In the genomic region with DNA sequence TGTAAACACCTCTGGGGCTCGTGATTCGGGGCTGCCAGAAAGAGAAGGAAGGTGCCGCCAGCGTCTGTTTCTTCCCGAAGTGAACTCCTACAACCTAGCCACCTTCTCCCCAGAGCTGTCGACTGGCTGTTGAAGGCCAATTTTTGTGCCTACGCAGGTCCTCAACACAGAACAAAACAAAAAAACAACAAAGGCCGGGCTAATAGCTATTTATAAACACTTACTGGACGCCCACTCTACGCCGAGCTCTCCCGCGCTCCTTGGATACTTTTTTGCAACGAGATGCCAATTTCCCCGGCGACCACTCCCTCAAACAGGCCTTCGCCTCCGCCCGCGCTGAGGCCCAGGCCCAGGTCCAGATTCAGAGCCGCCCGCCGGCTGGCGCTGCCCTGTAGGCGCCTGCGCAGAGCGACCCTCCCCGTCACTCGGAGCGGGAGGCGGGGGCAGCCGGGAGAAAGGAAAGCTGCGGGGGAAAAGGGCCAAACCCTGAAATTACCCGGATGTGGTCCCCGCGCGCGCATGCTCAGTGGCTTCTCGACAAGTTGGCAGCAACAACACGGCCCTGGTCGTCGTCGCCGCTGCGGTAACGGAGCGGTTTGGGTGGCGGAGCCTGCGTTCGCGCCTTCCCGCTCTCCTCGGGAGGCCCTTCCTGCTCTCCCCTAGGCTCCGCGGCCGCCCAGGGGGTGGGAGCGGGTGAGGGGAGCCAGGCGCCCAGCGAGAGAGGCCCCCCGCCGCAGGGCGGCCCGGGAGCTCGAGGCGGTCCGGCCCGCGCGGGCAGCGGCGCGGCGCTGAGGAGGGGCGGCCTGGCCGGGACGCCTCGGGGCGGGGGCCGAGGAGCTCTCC, we compare ENCODE assay signal across 1 cellular context.
A peak's percentile ranks its signal among the peaks of the same experiment; 100 is the strongest.
TF ChIP-seq lines count a peak whose summit lies in the region.

A gene (plus strand): TSS at position 520 of the 843 bp plus-strand sequence. CDS start 16,834 bp downstream, outside the sequence.

TF ChIP-seq in HepG2, 621 proteins besides CTCF, POLR2A, EP300 and RAD21 (continued from another document and continues in another):
- TF ChIP-seq HNF4G (IDR thresholded peaks at IDR 0.05; ENCODE audit: borderline replicate concordance, low read depth, low read length): no peak
- TF ChIP-seq HNF4G (CRISPR knock-in tag; IDR thresholded peaks at IDR 0.05; ENCODE audit: borderline replicate concordance, low read depth): peak; percentile 57; the same call in 1 of the 2 replicates
- peak; percentile 22 for TF ChIP-seq ASH2L (IDR thresholded peaks at IDR 0.05; ENCODE audit: insufficient read length, low read depth, low read length)
- peak; percentile 58 for TF ChIP-seq CBX5 (CRISPR knock-in tag; IDR thresholded peaks at IDR 0.05; ENCODE audit: borderline replicate concordance)
- no peak for TF ChIP-seq ZBTB8A (CRISPR knock-in tag; IDR thresholded peaks at IDR 0.05; ENCODE audit: borderline replicate concordance, low read depth)
- TF ChIP-seq NR2F2 (IDR thresholded peaks at IDR 0.05; ENCODE audit: borderline replicate concordance, low read depth): no peak
- TF ChIP-seq, protein P1, sequence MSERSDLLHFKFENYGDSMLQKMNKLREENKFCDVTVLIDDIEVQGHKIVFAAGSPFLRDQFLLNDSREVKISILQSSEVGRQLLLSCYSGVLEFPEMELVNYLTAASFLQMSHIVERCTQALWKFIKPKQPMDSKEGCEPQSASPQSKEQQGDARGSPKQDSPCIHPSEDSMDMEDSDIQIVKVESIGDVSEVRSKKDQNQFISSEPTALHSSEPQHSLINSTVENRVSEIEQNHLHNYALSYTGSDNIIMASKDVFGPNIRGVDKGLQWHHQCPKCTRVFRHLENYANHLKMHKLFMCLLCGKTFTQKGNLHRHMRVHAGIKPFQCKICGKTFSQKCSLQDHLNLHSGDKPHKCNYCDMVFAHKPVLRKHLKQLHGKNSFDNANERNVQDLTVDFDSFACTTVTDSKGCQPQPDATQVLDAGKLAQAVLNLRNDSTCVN (CRISPR knock-in tag; IDR thresholded peaks at IDR 0.05; ENCODE audit: borderline replicate concordance): no peak
- TF ChIP-seq ZNF879 (CRISPR knock-in tag; IDR thresholded peaks at IDR 0.05): no peak
- TF ChIP-seq CHCHD3 (CRISPR knock-in tag; IDR thresholded peaks at IDR 0.05): no peak
- TF ChIP-seq, protein P2, sequence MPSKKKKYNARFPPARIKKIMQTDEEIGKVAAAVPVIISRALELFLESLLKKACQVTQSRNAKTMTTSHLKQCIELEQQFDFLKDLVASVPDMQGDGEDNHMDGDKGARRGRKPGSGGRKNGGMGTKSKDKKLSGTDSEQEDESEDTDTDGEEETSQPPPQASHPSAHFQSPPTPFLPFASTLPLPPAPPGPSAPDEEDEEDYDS (CRISPR knock-in tag; IDR thresholded peaks at IDR 0.05): peak; percentile 71
- TF ChIP-seq ZNF121 (CRISPR knock-in tag; IDR thresholded peaks at IDR 0.05): no peak
- TF ChIP-seq SOX5 (CRISPR knock-in tag; IDR thresholded peaks at IDR 0.05; ENCODE audit: borderline replicate concordance): 0 out of 2 replicates have a peak, but pooled peaks have one; percentile 5
- TF ChIP-seq, protein P3, sequence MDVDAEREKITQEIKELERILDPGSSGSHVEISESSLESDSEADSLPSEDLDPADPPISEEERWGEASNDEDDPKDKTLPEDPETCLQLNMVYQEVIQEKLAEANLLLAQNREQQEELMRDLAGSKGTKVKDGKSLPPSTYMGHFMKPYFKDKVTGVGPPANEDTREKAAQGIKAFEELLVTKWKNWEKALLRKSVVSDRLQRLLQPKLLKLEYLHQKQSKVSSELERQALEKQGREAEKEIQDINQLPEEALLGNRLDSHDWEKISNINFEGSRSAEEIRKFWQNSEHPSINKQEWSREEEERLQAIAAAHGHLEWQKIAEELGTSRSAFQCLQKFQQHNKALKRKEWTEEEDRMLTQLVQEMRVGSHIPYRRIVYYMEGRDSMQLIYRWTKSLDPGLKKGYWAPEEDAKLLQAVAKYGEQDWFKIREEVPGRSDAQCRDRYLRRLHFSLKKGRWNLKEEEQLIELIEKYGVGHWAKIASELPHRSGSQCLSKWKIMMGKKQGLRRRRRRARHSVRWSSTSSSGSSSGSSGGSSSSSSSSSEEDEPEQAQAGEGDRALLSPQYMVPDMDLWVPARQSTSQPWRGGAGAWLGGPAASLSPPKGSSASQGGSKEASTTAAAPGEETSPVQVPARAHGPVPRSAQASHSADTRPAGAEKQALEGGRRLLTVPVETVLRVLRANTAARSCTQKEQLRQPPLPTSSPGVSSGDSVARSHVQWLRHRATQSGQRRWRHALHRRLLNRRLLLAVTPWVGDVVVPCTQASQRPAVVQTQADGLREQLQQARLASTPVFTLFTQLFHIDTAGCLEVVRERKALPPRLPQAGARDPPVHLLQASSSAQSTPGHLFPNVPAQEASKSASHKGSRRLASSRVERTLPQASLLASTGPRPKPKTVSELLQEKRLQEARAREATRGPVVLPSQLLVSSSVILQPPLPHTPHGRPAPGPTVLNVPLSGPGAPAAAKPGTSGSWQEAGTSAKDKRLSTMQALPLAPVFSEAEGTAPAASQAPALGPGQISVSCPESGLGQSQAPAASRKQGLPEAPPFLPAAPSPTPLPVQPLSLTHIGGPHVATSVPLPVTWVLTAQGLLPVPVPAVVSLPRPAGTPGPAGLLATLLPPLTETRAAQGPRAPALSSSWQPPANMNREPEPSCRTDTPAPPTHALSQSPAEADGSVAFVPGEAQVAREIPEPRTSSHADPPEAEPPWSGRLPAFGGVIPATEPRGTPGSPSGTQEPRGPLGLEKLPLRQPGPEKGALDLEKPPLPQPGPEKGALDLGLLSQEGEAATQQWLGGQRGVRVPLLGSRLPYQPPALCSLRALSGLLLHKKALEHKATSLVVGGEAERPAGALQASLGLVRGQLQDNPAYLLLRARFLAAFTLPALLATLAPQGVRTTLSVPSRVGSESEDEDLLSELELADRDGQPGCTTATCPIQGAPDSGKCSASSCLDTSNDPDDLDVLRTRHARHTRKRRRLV (CRISPR knock-in tag; IDR thresholded peaks at IDR 0.05): 0 out of 2 replicates have a peak, but pooled peaks have one; percentile 58
- no peak for TF ChIP-seq ZNF510 (CRISPR knock-in tag; IDR thresholded peaks at IDR 0.05; ENCODE audit: low read depth)
- 0 out of 2 replicates have a peak, but pooled peaks have one; percentile 16 for TF ChIP-seq MEF2D (CRISPR knock-in tag; IDR thresholded peaks at IDR 0.05)
- TF ChIP-seq, protein P4, sequence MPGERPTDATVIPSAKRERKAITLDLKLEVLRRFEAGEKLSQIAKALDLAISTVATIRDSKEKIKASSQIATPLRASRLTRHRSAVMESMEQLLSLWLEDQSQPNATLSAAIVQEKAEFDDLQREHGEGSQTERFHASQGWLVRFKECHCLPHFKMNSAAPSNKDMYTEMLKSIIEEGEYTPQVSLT (CRISPR knock-in tag; IDR thresholded peaks at IDR 0.05; ENCODE audit: borderline replicate concordance, low read depth): no peak
- no peak for TF ChIP-seq ZNF530 (CRISPR knock-in tag; IDR thresholded peaks at IDR 0.05; ENCODE audit: low read depth)
- TF ChIP-seq HOXA7 (CRISPR knock-in tag; IDR thresholded peaks at IDR 0.05): no peak
- TF ChIP-seq LCORL (IDR thresholded peaks at IDR 0.05): no peak
- peak; percentile 46; the same call in 1 of the 2 replicates for TF ChIP-seq LCORL (CRISPR knock-in tag; IDR thresholded peaks at IDR 0.05)
- TF ChIP-seq ADNP (CRISPR knock-in tag; IDR thresholded peaks at IDR 0.05): no peak
- TF ChIP-seq ARNT (IDR thresholded peaks at IDR 0.05): no peak
- no peak for TF ChIP-seq SIN3A (IDR thresholded peaks at IDR 0.05; ENCODE audit: borderline replicate concordance, low read depth, low read length)
- TF ChIP-seq, protein P5, sequence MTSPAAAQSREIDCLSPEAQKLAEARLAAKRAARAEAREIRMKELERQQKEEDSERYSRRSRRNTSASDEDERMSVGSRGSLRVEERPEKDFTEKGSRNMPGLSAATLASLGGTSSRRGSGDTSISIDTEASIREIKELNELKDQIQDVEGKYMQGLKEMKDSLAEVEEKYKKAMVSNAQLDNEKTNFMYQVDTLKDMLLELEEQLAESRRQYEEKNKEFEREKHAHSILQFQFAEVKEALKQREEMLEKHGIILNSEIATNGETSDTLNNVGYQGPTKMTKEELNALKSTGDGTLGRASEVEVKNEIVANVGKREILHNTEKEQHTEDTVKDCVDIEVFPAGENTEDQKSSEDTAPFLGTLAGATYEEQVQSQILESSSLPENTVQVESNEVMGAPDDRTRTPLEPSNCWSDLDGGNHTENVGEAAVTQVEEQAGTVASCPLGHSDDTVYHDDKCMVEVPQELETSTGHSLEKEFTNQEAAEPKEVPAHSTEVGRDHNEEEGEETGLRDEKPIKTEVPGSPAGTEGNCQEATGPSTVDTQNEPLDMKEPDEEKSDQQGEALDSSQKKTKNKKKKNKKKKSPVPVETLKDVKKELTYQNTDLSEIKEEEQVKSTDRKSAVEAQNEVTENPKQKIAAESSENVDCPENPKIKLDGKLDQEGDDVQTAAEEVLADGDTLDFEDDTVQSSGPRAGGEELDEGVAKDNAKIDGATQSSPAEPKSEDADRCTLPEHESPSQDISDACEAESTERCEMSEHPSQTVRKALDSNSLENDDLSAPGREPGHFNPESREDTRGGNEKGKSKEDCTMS (CRISPR knock-in tag; conservative IDR thresholded peaks at IDR 0.05): no peak
- TF ChIP-seq, protein P6, sequence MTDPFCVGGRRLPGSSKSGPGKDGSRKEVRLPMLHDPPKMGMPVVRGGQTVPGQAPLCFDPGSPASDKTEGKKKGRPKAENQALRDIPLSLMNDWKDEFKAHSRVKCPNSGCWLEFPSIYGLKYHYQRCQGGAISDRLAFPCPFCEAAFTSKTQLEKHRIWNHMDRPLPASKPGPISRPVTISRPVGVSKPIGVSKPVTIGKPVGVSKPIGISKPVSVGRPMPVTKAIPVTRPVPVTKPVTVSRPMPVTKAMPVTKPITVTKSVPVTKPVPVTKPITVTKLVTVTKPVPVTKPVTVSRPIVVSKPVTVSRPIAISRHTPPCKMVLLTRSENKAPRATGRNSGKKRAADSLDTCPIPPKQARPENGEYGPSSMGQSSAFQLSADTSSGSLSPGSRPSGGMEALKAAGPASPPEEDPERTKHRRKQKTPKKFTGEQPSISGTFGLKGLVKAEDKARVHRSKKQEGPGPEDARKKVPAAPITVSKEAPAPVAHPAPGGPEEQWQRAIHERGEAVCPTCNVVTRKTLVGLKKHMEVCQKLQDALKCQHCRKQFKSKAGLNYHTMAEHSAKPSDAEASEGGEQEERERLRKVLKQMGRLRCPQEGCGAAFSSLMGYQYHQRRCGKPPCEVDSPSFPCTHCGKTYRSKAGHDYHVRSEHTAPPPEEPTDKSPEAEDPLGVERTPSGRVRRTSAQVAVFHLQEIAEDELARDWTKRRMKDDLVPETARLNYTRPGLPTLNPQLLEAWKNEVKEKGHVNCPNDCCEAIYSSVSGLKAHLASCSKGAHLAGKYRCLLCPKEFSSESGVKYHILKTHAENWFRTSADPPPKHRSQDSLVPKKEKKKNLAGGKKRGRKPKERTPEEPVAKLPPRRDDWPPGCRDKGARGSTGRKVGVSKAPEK (CRISPR knock-in tag; IDR thresholded peaks at IDR 0.05; ENCODE audit: borderline replicate concordance): no peak
- TF ChIP-seq FIP1L1 (IDR thresholded peaks at IDR 0.05; ENCODE audit: borderline replicate concordance, insufficient read depth, low read depth, low read length): no peak
- TF ChIP-seq ZMYM2 (CRISPR knock-in tag; IDR thresholded peaks at IDR 0.05): no peak
- no peak; the same call in 1 of the 2 replicates for TF ChIP-seq ARID2 (CRISPR knock-in tag; IDR thresholded peaks at IDR 0.05; ENCODE audit: borderline replicate concordance)
- no peak for TF ChIP-seq PHB2 (IDR thresholded peaks at IDR 0.05; ENCODE audit: partially characterized antibody)
- TF ChIP-seq MIXL1 (CRISPR knock-in tag; IDR thresholded peaks at IDR 0.05): no peak
- TF ChIP-seq, protein P7, sequence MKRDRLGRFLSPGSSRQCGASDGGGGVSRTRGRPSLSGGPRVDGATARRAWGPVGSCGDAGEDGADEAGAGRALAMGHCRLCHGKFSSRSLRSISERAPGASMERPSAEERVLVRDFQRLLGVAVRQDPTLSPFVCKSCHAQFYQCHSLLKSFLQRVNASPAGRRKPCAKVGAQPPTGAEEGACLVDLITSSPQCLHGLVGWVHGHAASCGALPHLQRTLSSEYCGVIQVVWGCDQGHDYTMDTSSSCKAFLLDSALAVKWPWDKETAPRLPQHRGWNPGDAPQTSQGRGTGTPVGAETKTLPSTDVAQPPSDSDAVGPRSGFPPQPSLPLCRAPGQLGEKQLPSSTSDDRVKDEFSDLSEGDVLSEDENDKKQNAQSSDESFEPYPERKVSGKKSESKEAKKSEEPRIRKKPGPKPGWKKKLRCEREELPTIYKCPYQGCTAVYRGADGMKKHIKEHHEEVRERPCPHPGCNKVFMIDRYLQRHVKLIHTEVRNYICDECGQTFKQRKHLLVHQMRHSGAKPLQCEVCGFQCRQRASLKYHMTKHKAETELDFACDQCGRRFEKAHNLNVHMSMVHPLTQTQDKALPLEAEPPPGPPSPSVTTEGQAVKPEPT (CRISPR knock-in tag; IDR thresholded peaks at IDR 0.05; ENCODE audit: low read depth): no peak
- peak; percentile 65; the same call in 1 of the 2 replicates for TF ChIP-seq KDM5A (IDR thresholded peaks at IDR 0.05; ENCODE audit: borderline replicate concordance, low read length)
- TF ChIP-seq REPIN1 (CRISPR knock-in tag; IDR thresholded peaks at IDR 0.05; ENCODE audit: borderline replicate concordance, low read depth): peak; percentile 47; the same call in 1 of the 2 replicates
- TF ChIP-seq, protein P8, sequence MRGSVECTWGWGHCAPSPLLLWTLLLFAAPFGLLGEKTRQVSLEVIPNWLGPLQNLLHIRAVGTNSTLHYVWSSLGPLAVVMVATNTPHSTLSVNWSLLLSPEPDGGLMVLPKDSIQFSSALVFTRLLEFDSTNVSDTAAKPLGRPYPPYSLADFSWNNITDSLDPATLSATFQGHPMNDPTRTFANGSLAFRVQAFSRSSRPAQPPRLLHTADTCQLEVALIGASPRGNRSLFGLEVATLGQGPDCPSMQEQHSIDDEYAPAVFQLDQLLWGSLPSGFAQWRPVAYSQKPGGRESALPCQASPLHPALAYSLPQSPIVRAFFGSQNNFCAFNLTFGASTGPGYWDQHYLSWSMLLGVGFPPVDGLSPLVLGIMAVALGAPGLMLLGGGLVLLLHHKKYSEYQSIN (CRISPR knock-in tag; IDR thresholded peaks at IDR 0.05; ENCODE audit: borderline replicate concordance): no peak
- TF ChIP-seq ZNF234 (CRISPR knock-in tag; conservative IDR thresholded peaks at IDR 0.05): no peak
- no peak for TF ChIP-seq HMG20B (CRISPR knock-in tag; conservative IDR thresholded peaks at IDR 0.05)
- no peak for TF ChIP-seq ZNF367 (CRISPR knock-in tag; IDR thresholded peaks at IDR 0.05; ENCODE audit: borderline replicate concordance)
- no peak for TF ChIP-seq SMC3 (IDR thresholded peaks at IDR 0.05; ENCODE audit: low read length)
- no peak for TF ChIP-seq EED (CRISPR knock-in tag; IDR thresholded peaks at IDR 0.05)
- TF ChIP-seq HNRNPH1 (optimal IDR thresholded peaks at IDR 0.05; ENCODE audit: low read depth, low read length): no peak
- TF ChIP-seq ZNF33B (CRISPR knock-in tag; IDR thresholded peaks at IDR 0.05): 0 out of 2 replicates have a peak, but pooled peaks have one; percentile 47
- TF ChIP-seq, protein P9, sequence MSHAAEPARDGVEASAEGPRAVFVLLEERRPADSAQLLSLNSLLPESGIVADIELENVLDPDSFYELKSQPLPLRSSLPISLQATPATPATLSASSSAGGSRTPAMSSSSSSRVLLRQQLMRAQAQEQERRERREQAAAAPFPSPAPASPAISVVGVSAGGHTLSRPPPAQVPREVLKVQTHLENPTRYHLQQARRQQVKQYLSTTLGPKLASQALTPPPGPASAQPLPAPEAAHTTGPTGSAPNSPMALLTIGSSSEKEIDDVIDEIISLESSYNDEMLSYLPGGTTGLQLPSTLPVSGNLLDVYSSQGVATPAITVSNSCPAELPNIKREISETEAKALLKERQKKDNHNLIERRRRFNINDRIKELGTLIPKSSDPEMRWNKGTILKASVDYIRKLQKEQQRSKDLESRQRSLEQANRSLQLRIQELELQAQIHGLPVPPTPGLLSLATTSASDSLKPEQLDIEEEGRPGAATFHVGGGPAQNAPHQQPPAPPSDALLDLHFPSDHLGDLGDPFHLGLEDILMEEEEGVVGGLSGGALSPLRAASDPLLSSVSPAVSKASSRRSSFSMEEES (CRISPR knock-in tag; IDR thresholded peaks at IDR 0.05): no peak; the same call in 1 of the 2 replicates
